Comparison of ENCODE assay signal across 16 cellular contexts in the genomic region with DNA sequence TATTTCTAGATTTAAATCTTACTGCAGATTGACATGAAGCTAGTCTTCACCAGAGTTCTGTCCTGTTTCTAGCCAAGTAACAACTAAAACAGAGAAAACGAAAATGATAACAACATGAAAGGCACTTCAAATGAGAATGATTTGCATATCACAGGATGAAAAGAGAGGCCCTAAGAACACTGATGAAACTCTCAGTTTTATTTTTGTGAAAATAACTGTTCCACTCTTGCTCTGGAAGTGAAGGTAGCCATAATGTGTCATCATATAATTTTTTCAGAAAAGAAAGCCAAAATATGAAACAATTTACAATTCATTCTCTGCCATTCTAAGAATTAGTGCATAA.
DNase-seq lines count a peak whose midpoint lies in the region; ATAC-seq and TF ChIP-seq lines count a peak whose summit lies in the region.
"Had no signal": no experiment of that assay in that cellular context is flagged by ENCODE, and none has a peak within 500 bp of the region (broad histone marks: within the 10 kb centered on the region; RNA-seq: fewer than 3 reads in every experiment).

No MANE protein-coding gene starts in this region.

- H3K9ac ChIP-seq in SK-N-SH = no peak overlapping the region
- H3K9ac ChIP-seq: GM23248 had no signal

- POLR2A ChIA-PET in SK-N-SH (lab: Yijun Ruan, JAX) = no interaction called here

- H3K4me1 ChIP-seq in SK-N-SH (ENCODE audit: control insufficient read depth in 1 of 2, insufficient read depth in 2 of 2, low read depth in 1 of 2, low read length in 1 of 2) = no peaks in the 10 kb centered on the region

- H3K9me2 ChIP-seq in SK-N-SH = no peaks in the 10 kb centered on the region

- no peaks in the 10 kb centered on the region for H3K9me3 ChIP-seq in SK-N-SH
- H3K9me3 ChIP-seq: MG63, transverse colon had no signal

- no peak overlapping the region for H3K4me2 ChIP-seq in SK-N-SH
- H3K4me2 ChIP-seq: PC-9 had no signal

- peak; percentile 40 for DNase-seq in GM13976 (ENCODE audit: low spot score)
- no peak for DNase-seq in NCI-H2171 treated with DMSO at 0.1 percent for 48 hours (lab: John Stamatoyannopoulos, UW)
- no peak for DNase-seq in SK-N-SH
- no peak for DNase-seq in midbrain (lab: John Stamatoyannopoulos, UW)
- DNase-seq in stimulated activated CD4-positive, alpha-beta T cell treated with anti-CD3 and anti-CD28 coated beads, Interleukin-15, amount 100 ng/mL, for 24 hours = no peak
- DNase-seq: aorta; GM23248; MG63; PC-9; stimulated activated CD4-positive, alpha-beta T cell treated with anti-CD3 and anti-CD28 coated beads, Interleukin-4, amount 100 ng/mL, for 1 hour; transverse colon; WERI-Rb-1 had no signal

- H3K4me3 ChIP-seq in SK-N-SH (ENCODE audit: low read depth in 2 of 2, low read length in 1 of 2) = no peak overlapping the region
- H3K4me3 ChIP-seq: GM23248, MG63, PC-9, transverse colon had no signal

- CTCF ChIA-PET in SK-N-SH (lab: Yijun Ruan, JAX) = no interaction called here

- no peaks in the 10 kb centered on the region for H3K36me3 ChIP-seq in SK-N-SH (replicated peaks in 1 of 2; ENCODE audit: control insufficient read depth in 1 of 2, insufficient read depth in 2 of 2, low read length in 1 of 2)
- H3K36me3 ChIP-seq: MG63, transverse colon, WERI-Rb-1 had no signal

- H4K20me1 ChIP-seq in SK-N-SH (ENCODE audit: insufficient read depth) = no peaks in the 10 kb centered on the region

- in situ Hi-C loops in GM13976 (cut with MboI; ENCODE audit: low sequenced_read_pairs, unreplicated experiment) = no loop called here

- no peaks in the 10 kb centered on the region for H3F3A ChIP-seq in SK-N-SH (replicated peaks; ENCODE audit: insufficient read depth)

- no peak for TF ChIP-seq EP300 in SK-N-SH (IDR thresholded peaks at IDR 0.05; ENCODE audit: borderline replicate concordance in 1 of 2, low read depth in 1 of 2, low read length in 1 of 2)

- TF ChIP-seq RAD21 in SK-N-SH (IDR thresholded peaks at IDR 0.05; ENCODE audit: low read length) = no peak

- no peaks in the 10 kb centered on the region for H3K79me2 ChIP-seq in SK-N-SH (ENCODE audit: insufficient read depth)

- ATAC-seq in GM19043 (IDR thresholded peaks at IDR 0.05; ENCODE audit: low read depth, unreplicated experiment) (peak; percentile 90), HG02759 (IDR thresholded peaks at IDR 0.05; ENCODE audit: unreplicated experiment) (peak; percentile 66), HG03558 (IDR thresholded peaks at IDR 0.05; ENCODE audit: extremely low read depth, unreplicated experiment) (peak; percentile 69)

- 0% methylated on average over 1 of the region's 1 CpG for WGBS in SK-N-SH (ENCODE audit: low lambda C conversion rate)

- no peak overlapping the region for H3K27ac ChIP-seq in SK-N-SH (ENCODE audit: low read depth in 2 of 2, low read length in 1 of 2)
- H3K27ac ChIP-seq: epithelial cell of prostate, GM23248, PC-9, WERI-Rb-1 had no signal

- H3K27me3 ChIP-seq in SK-N-SH (ENCODE audit: insufficient read depth) = no peaks in the 10 kb centered on the region
- H3K27me3 ChIP-seq: MG63, transverse colon had no signal

- no peak overlapping the region for H2AFZ ChIP-seq in SK-N-SH (ENCODE audit: low read depth)
- H2AFZ ChIP-seq: GM23248, PC-9 had no signal

- TF ChIP-seq CTCF in GM13976 (IDR thresholded peaks at IDR 0.05; ENCODE audit: borderline replicate concordance, control extremely low read depth, extremely low read depth, insufficient read depth, missing control alignments) (no peak), SK-N-SH (IDR thresholded peaks at IDR 0.05) (no peak)

TF ChIP-seq in SK-N-SH, 30 proteins besides CTCF, POLR2A, EP300 and RAD21:
- TF ChIP-seq CHD2 (IDR thresholded peaks at IDR 0.05; ENCODE audit: low read length, partially characterized antibody) (no peak), EZH2phosphoT487 (IDR thresholded peaks at IDR 0.05; ENCODE audit: borderline replicate concordance, low read depth) (no peak), FOSL2 (IDR thresholded peaks at IDR 0.05; ENCODE audit: borderline replicate concordance, low read depth) (no peak), TEAD4 (IDR thresholded peaks at IDR 0.05; ENCODE audit: borderline replicate concordance, insufficient read depth) (no peak), RCOR1 (IDR thresholded peaks at IDR 0.05; ENCODE audit: low read length) (no peak), FOXJ3 (CRISPR knock-in tag; IDR thresholded peaks at IDR 0.05) (no peak), POLR2AphosphoS5 (IDR thresholded peaks at IDR 0.05; ENCODE audit: low read depth, low read length) (no peak), FOXM1 (IDR thresholded peaks at IDR 0.05; ENCODE audit: low read depth) (no peak), TAF1 (IDR thresholded peaks at IDR 0.05; ENCODE audit: borderline replicate concordance, low read depth, low read length) (no peak), YY1 (IDR thresholded peaks at IDR 0.05; ENCODE audit: low read depth) (no peak), JUND (IDR thresholded peaks at IDR 0.05) (no peak), SIN3A (IDR thresholded peaks at IDR 0.05; ENCODE audit: borderline replicate concordance, low read depth, low read length) (no peak)
- TF ChIP-seq, protein P1, sequence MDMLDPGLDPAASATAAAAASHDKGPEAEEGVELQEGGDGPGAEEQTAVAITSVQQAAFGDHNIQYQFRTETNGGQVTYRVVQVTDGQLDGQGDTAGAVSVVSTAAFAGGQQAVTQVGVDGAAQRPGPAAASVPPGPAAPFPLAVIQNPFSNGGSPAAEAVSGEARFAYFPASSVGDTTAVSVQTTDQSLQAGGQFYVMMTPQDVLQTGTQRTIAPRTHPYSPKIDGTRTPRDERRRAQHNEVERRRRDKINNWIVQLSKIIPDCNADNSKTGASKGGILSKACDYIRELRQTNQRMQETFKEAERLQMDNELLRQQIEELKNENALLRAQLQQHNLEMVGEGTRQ (IDR thresholded peaks at IDR 0.05; ENCODE audit: borderline replicate concordance, low read depth, low read length) = no peak
